In genomic region chr17:61379457-61380216, GRCh38 we compare ENCODE assay signal across 1 cellular context.
TF ChIP-seq lines count a peak whose summit lies in the region.

No MANE protein-coding gene starts in this region.

TF ChIP-seq in HepG2, 621 proteins besides CTCF, POLR2A, EP300 and RAD21 (continued from another document and continues in another):
- TF ChIP-seq ZNF609 (CRISPR knock-in tag; IDR thresholded peaks at IDR 0.05; ENCODE audit: borderline replicate concordance) (0 out of 2 replicates have a peak, but pooled peaks have one; percentile 19), ATF7-NPFF (CRISPR knock-in tag; IDR thresholded peaks at IDR 0.05; ENCODE audit: low read depth) (no peak), NR2F6 (IDR thresholded peaks at IDR 0.05) (peak; percentile 62), NR2F6 (CRISPR knock-in tag; IDR thresholded peaks at IDR 0.05) (peak; percentile 78), HNF4A (CRISPR knock-in tag; IDR thresholded peaks at IDR 0.05) (peak; percentile 87), ZNF709 (CRISPR knock-in tag; IDR thresholded peaks at IDR 0.05) (0 out of 2 replicates have a peak, but pooled peaks have one; percentile 12), PITX1 (CRISPR knock-in tag; IDR thresholded peaks at IDR 0.05) (peak; percentile 7; the same call in 1 of the 2 replicates), ZMYM2 (CRISPR knock-in tag; IDR thresholded peaks at IDR 0.05) (0 out of 2 replicates have a peak, but pooled peaks have one; percentile 40), ZNF101 (CRISPR knock-in tag; IDR thresholded peaks at IDR 0.05; ENCODE audit: borderline replicate concordance, low read depth) (no peak), ZNF724P (CRISPR knock-in tag; IDR thresholded peaks at IDR 0.05; ENCODE audit: borderline replicate concordance) (no peak), ZNF639 (CRISPR knock-in tag; conservative IDR thresholded peaks at IDR 0.05) (no peak), FOXK2 (IDR thresholded peaks at IDR 0.05) (no peak), RFX5 (IDR thresholded peaks at IDR 0.05; ENCODE audit: low read depth, low read length) (no peak), FOSL1 (CRISPR knock-in tag; IDR thresholded peaks at IDR 0.05; ENCODE audit: borderline replicate concordance) (no peak), ZNF670 (CRISPR knock-in tag; IDR thresholded peaks at IDR 0.05; ENCODE audit: borderline replicate concordance) (no peak), PAXIP1 (CRISPR knock-in tag; conservative IDR thresholded peaks at IDR 0.05) (0 out of 2 replicates have a peak, but pooled peaks have one; percentile 32), ZSCAN30 (CRISPR knock-in tag; IDR thresholded peaks at IDR 0.05) (no peak), ZNF460 (CRISPR knock-in tag; IDR thresholded peaks at IDR 0.05; ENCODE audit: borderline replicate concordance) (no peak), PCBP2 (optimal IDR thresholded peaks at IDR 0.05; ENCODE audit: low read depth, low read length, poor library complexity, severe bottlenecking) (no peak), FOXK1 (CRISPR knock-in tag; IDR thresholded peaks at IDR 0.05; ENCODE audit: borderline replicate concordance, low read depth) (peak; percentile 13; the same call in 1 of the 2 replicates), BATF2 (CRISPR knock-in tag; IDR thresholded peaks at IDR 0.05) (no peak), ZUFSP (CRISPR knock-in tag; IDR thresholded peaks at IDR 0.05; ENCODE audit: borderline replicate concordance) (no peak), HHEX (CRISPR knock-in tag; IDR thresholded peaks at IDR 0.05) (no peak), NCOA1 (CRISPR knock-in tag; IDR thresholded peaks at IDR 0.05) (no peak), REPIN1 (CRISPR knock-in tag; IDR thresholded peaks at IDR 0.05; ENCODE audit: borderline replicate concordance, low read depth) (no peak), CENPT (CRISPR knock-in tag; IDR thresholded peaks at IDR 0.05; ENCODE audit: low read depth) (no peak), ZNF431 (CRISPR knock-in tag; IDR thresholded peaks at IDR 0.05; ENCODE audit: borderline replicate concordance, low read depth) (no peak), ZSCAN31 (CRISPR knock-in tag; IDR thresholded peaks at IDR 0.05; ENCODE audit: low read depth) (peak; percentile 41; the same call in 1 of the 2 replicates), ZFP36L1 (CRISPR knock-in tag; IDR thresholded peaks at IDR 0.05) (no peak), RXRA (CRISPR knock-in tag; IDR thresholded peaks at IDR 0.05) (no peak; the same call in 1 of the 2 replicates), ZBTB7A (CRISPR knock-in tag; IDR thresholded peaks at IDR 0.05) (no peak), ZNF576 (CRISPR knock-in tag; IDR thresholded peaks at IDR 0.05) (no peak), ZNF281 (CRISPR knock-in tag; IDR thresholded peaks at IDR 0.05; ENCODE audit: borderline replicate concordance) (no peak), MED8 (CRISPR knock-in tag; IDR thresholded peaks at IDR 0.05; ENCODE audit: insufficient replicate concordance) (no peak), ZBTB4 (CRISPR knock-in tag; IDR thresholded peaks at IDR 0.05; ENCODE audit: borderline replicate concordance) (peak; percentile 86; the same call in 1 of the 2 replicates), KLF13 (CRISPR knock-in tag; IDR thresholded peaks at IDR 0.05) (no peak), ZNF577 (CRISPR knock-in tag; IDR thresholded peaks at IDR 0.05; ENCODE audit: borderline replicate concordance, low read depth) (0 out of 2 replicates have a peak, but pooled peaks have one; percentile 13), FOXC1 (CRISPR knock-in tag; IDR thresholded peaks at IDR 0.05; ENCODE audit: borderline replicate concordance) (no peak), RARA (CRISPR knock-in tag; IDR thresholded peaks at IDR 0.05) (peak; percentile 71), FIP1L1 (IDR thresholded peaks at IDR 0.05; ENCODE audit: borderline replicate concordance, insufficient read depth, low read depth, low read length) (no peak), NR2C2 (CRISPR knock-in tag; IDR thresholded peaks at IDR 0.05; ENCODE audit: borderline replicate concordance) (0 out of 2 replicates have a peak, but pooled peaks have one; percentile 29)
